Comparison of ENCODE assay signal across 21 cellular contexts in the genomic region with DNA sequence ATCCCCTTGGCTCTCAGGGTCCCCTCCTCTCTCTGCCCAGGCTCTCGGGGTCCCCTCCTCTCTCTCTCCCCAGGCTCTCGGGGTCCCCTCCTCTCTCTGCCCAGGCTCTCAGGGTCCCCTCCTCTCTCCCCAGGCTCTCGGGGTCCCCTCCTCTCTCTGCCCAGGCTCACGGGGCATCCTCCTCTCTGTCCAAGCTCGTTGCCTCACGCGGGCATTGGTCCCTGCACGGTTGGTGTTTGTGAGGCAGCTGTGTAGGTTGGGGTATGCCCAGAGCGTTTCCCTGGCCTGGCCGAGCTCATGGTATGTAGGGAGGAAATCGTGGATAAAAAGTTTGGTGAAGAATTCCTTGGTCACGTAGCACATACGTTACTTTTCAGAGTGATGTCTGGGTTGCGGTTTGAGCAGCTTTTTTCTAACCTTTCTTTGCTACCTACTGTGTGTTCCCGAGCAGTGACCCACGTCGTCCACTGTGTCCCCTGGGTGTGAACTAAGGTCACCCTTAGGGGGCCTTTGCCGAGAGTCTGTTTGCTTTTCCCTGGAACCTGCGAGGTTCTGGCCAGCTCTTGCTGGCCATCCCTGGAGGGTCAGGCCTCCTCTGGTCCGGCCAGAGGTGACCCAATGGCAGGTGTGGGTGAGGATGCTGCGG. TPM values are rescaled to one million over a fixed set of nuclear protein-coding genes. Genes with fewer than 3 reads are reported as not detected.
DNase-seq lines count a peak whose midpoint lies in the region; ATAC-seq, FAIRE-seq and TF ChIP-seq lines count a peak whose summit lies in the region.
"Had no signal": no experiment of that assay in that cellular context is flagged by ENCODE, and none has a peak within 500 bp of the region (broad histone marks: within the 10 kb centered on the region; RNA-seq: fewer than 3 reads in every experiment).

No MANE protein-coding gene starts in this region.

- H3K4me3 ChIP-seq in A549, result no peak overlapping the region
- H3K4me3 ChIP-seq in Panc1 (ENCODE audit: low read depth in 2 of 2, low read length in 2 of 2), result no peak overlapping the region
- no peak overlapping the region for H3K4me3 ChIP-seq in testis
- H3K4me3 ChIP-seq: BLaER1 treated with 17β-estradiol and CSF1 and Interleukin-3, amounts not matched to agents 10 nM and 100 nM; breast epithelium; gastrocnemius medialis; psoas muscle; SK-N-MC; upper lobe of right lung had no signal

- no peak overlapping the region for H3K4me2 ChIP-seq in A549
- H3K4me2 ChIP-seq: BLaER1 treated with 17β-estradiol and CSF1 and Interleukin-3, amounts not matched to agents 10 nM and 100 nM had no signal

- DNase-seq in A549 (ENCODE audit: low read depth in 1 of 2, low spot score in 1 of 2) (no peak), GM12892 (ENCODE audit: insufficient read length) (no peak), Panc1 (ENCODE audit: low read depth, low spot score) (no peak), left lobe of liver (ENCODE audit: low spot score) (no peak), NOMO-1 treated with DMSO at 0.1 percent for 48 hours (lab: John Stamatoyannopoulos, UW; ENCODE audit: unreplicated experiment) (no peak), testis (no peak), NCI-H526 treated with DMSO at 0.1 percent for 48 hours (lab: John Stamatoyannopoulos, UW) (no peak)
- no peak for DNase-seq in stimulated activated CD4-positive, alpha-beta T cell treated with anti-CD3 and anti-CD28 coated beads, Interleukin-15, amount 100 ng/mL, for 24 hours
- DNase-seq: NCI-H1105, NCI-H187 treated with DMSO at 0.1 percent for 48 hours, NCI-H2171 had no signal

- FAIRE-seq in A549 (lab: Jason Lieb, UNC) (no peak), GM12892 (lab: Jason Lieb, UNC) (peak; percentile 58)

- intact Hi-C loops in Panc1 (cut with micrococcal nuclease; ENCODE audit: unreplicated experiment), result no loop called here
- intact Hi-C loops in testis (cut with DNase I; ENCODE audit: low total_unique reads), result no loop called here

- 84% methylated on average over 18 of the region's 21 CpGs for WGBS in A549 (ENCODE audit: missing lambda C conversion rate)
- WGBS in testis, 2 donors, result 77 to 82% methylated on average over 19 to 20 of the region's 21 CpGs

- TF ChIP-seq RAD21 in A549 (conservative IDR thresholded peaks at IDR 0.05 in 1 of 2, IDR thresholded peaks at IDR 0.05 in 1 of 2), result no peak

- CTCF ChIA-PET in A549 (lab: Yijun Ruan, JAX) (interaction anchor here (0.6 to 3.6 kb wide), 35 partner anchors 9 to 522 kb away, joined by 3 to 25 read pairs (median 4); partner anchors contain the start of gene SLC26A1), Panc1 (lab: Charles Lee) (no interaction called here)

- no peaks in the 10 kb centered on the region for H3K27me3 ChIP-seq in Panc1 (ENCODE audit: control insufficient read depth, insufficient read depth, low read length)
- H3K27me3 ChIP-seq in testis, result no peaks in the 10 kb centered on the region
- H3K27me3 ChIP-seq: BLaER1 treated with 17β-estradiol and CSF1 and Interleukin-3, amounts not matched to agents 10 nM and 100 nM; breast epithelium; gastrocnemius medialis; upper lobe of right lung had no signal

- ATAC-seq in A549 (peak; percentile 20 to 58; a peak in 3 of 6 replicates), Panc1 (peak; percentile 15; the same call in 1 of the 2 replicates), left lobe of liver (peak; percentile 14)

- H3K36me3 ChIP-seq in Panc1 (ENCODE audit: control insufficient read depth, insufficient read depth, low read length) (0 out of 2 replicates have a peak, but pooled peaks cover 1% of the 10 kb centered on the region), testis (ENCODE audit: low read depth, missing control alignments) (no peaks in the 10 kb centered on the region)
- H3K36me3 ChIP-seq: breast epithelium had no signal

- H3K4me1 ChIP-seq in A549, result no peaks in the 10 kb centered on the region
- peaks cover 12% of the 10 kb centered on the region for H3K4me1 ChIP-seq in Panc1 (ENCODE audit: control insufficient read depth, insufficient read depth, low read length)
- no peaks in the 10 kb centered on the region for H3K4me1 ChIP-seq in testis
- H3K4me1 ChIP-seq: breast epithelium, gastrocnemius medialis, psoas muscle, upper lobe of right lung had no signal

- no peak overlapping the region for H3K27ac ChIP-seq in A549
- no peak overlapping the region for H3K27ac ChIP-seq in Panc1 (ENCODE audit: low read length)
- no peak overlapping the region for H3K27ac ChIP-seq in testis
- H3K27ac ChIP-seq: BLaER1 treated with 17β-estradiol and CSF1 and Interleukin-3, amounts not matched to agents 10 nM and 100 nM; breast epithelium; gastrocnemius medialis; psoas muscle; SK-N-MC; upper lobe of right lung had no signal

- in situ Hi-C loops in Panc1 (cut with HindIII; ENCODE audit: low pct_unique_long_range_greater_than_20kb, low sequenced_read_pairs), result no loop called here

- TF ChIP-seq POLR2A in A549 (IDR thresholded peaks at IDR 0.05; ENCODE audit: low read length) (no peak), GM12892 (IDR thresholded peaks at IDR 0.05; ENCODE audit: low read depth, low read length) (no peak), testis (IDR thresholded peaks at IDR 0.05) (no peak)

- POLR2A ChIA-PET in A549 (lab: Yijun Ruan, JAX) (no interaction called here), Panc1 (lab: Charles Lee) (no interaction called here)

- BruUV-seq in Panc1 (replicated peaks; lab: Mats Ljungman, UMichigan), result no TSS peak

- H3K9me3 ChIP-seq in A549 (no peaks in the 10 kb centered on the region), Panc1 (ENCODE audit: control insufficient read depth, insufficient read depth, low read depth, low read length) (no peaks in the 10 kb centered on the region), testis (no peaks in the 10 kb centered on the region)
- H3K9me3 ChIP-seq: BLaER1 treated with 17β-estradiol and CSF1 and Interleukin-3, amounts not matched to agents 10 nM and 100 nM; breast epithelium; gastrocnemius medialis; psoas muscle; upper lobe of right lung had no signal

- TF ChIP-seq CTCF in A549 (IDR thresholded peaks at IDR 0.05) (no peak), Panc1 (IDR thresholded peaks at IDR 0.05) (no peak), testis (IDR thresholded peaks at IDR 0.05) (no peak)

- no peak for TF ChIP-seq EP300 in A549 (IDR thresholded peaks at IDR 0.05)

TF ChIP-seq in A549, 52 proteins besides CTCF, POLR2A, EP300 and RAD21 (continues in another document):
- no peak for TF ChIP-seq MAZ (IDR thresholded peaks at IDR 0.05; ENCODE audit: borderline replicate concordance, low read depth, low read length)
- TF ChIP-seq, protein P1, sequence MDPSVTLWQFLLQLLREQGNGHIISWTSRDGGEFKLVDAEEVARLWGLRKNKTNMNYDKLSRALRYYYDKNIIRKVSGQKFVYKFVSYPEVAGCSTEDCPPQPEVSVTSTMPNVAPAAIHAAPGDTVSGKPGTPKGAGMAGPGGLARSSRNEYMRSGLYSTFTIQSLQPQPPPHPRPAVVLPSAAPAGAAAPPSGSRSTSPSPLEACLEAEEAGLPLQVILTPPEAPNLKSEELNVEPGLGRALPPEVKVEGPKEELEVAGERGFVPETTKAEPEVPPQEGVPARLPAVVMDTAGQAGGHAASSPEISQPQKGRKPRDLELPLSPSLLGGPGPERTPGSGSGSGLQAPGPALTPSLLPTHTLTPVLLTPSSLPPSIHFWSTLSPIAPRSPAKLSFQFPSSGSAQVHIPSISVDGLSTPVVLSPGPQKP (IDR thresholded peaks at IDR 0.05; ENCODE audit: low read depth, low read length), result no peak
- TF ChIP-seq NR3C1 (IDR thresholded peaks at IDR 0.05), result no peak
- no peak for TF ChIP-seq BCL3 (IDR thresholded peaks at IDR 0.05)
- no peak for TF ChIP-seq SMC3 (IDR thresholded peaks at IDR 0.05)
- TF ChIP-seq RARB (CRISPR knock-in tag; IDR thresholded peaks at IDR 0.05), result no peak
- TF ChIP-seq EHMT2 (IDR thresholded peaks at IDR 0.05; ENCODE audit: low read depth), result no peak

RNA-seq across cellular contexts. Expression of gene PCGF3, which starts 36.6 kb away (rescaled TPM):
- polyA plus RNA-seq in A549 (2011; rRNA removed), result 21.0 and 21.7 TPM in 2 replicates
- polyA plus RNA-seq in A549 (2012; cell fraction: cytosol; rRNA removed), result 27.8 and 33.5 TPM in 2 replicates
- 57.6 and 61.1 TPM in 2 replicates for polyA plus RNA-seq in A549 (2012; cell fraction: nucleus; rRNA removed)
- 14.2 to 17.8 TPM (median 15.9 TPM) in 3 replicates for polyA plus RNA-seq in A549 (2017; fragmentation: RNase III; extraction: RNeasy Plus Mini Kit Qiagen cat#74134 plus additional on column Dnase treatment)
- polyA minus RNA-seq in A549 (2011; rRNA and poly(A)+ RNA removed), result 21.3 and 30.7 TPM in 2 replicates
- polyA plus RNA-seq in GM12892 (2012; ENCODE audit: missing spikeins), result 23.3 TPM
- 44.6 TPM for total RNA-seq in Panc1 (2021; ENCODE audit: unreplicated experiment)
- polyA plus RNA-seq in Panc1 (2012; ENCODE audit: insufficient read length), result 65.6 TPM
- 16.6 TPM for total RNA-seq in left lobe of liver
- 10 to 100 TPM; 84.2 to 84.8 TPM for total RNA-seq in testis
- 37.3 TPM for polyA plus RNA-seq in testis (ENCODE audit: insufficient read depth, low read depth, low replicate concordance)

RNA-seq across cellular contexts. Expression of gene SLC49A3, which starts 53.3 kb away (rescaled TPM):
- polyA plus RNA-seq in A549 (2011; rRNA removed) (0.05 TPM in 1 of 2 replicates, not detected in the other), A549 (2017; fragmentation: RNase III; extraction: RNeasy Plus Mini Kit Qiagen cat#74134 plus additional on column Dnase treatment) (0.09 to 0.12 TPM (median 0.11 TPM) in 3 replicates), testis (ENCODE audit: insufficient read depth, low read depth, low replicate concordance) (23.5 TPM)
- 0.07 and 0.14 TPM in 2 replicates for polyA plus RNA-seq in A549 (2012; cell fraction: cytosol; rRNA removed)
- polyA plus RNA-seq in A549 (2012; cell fraction: nucleus; rRNA removed), result 0.54 and 0.67 TPM in 2 replicates
- not detected in 2 replicates for polyA minus RNA-seq in A549 (2011; rRNA and poly(A)+ RNA removed)
- polyA plus RNA-seq in GM12892 (2012; ENCODE audit: missing spikeins), result not detected
- total RNA-seq in Panc1 (2021; ENCODE audit: unreplicated experiment) (0.62 TPM), left lobe of liver (7.6 TPM), testis (10 to 100 TPM in 1 of 2 donors, 1 to 10 TPM in 1; 7.3 to 10.1 TPM)
- 0.59 TPM for polyA plus RNA-seq in Panc1 (2012; ENCODE audit: insufficient read length)
- total RNA-seq: G401, M059J, NCI-H460 had no signal
- polyA plus RNA-seq: mammary epithelial cell had no signal
